Comparison of ENCODE assay signal across 11 cellular contexts in genomic region chr18:50282521-50283335, GRCh38. TPM values are rescaled to one million over a fixed set of nuclear protein-coding genes. Genes with fewer than 3 reads are reported as not detected.
DNase-seq lines count a peak whose midpoint lies in the region; ATAC-seq and TF ChIP-seq lines count a peak whose summit lies in the region.
"Had no signal": no experiment of that assay in that cellular context is flagged by ENCODE, and none has a peak within 500 bp of the region (broad histone marks: within the 10 kb centered on the region; RNA-seq: fewer than 3 reads in every experiment).

No MANE protein-coding gene starts in this region.

- TF ChIP-seq EP300 in gastroesophageal sphincter (IDR thresholded peaks at IDR 0.05): no peak

- peaks cover 24% of the 10 kb centered on the region for H3K36me3 Mint-ChIP-seq in T-helper 17 cell (ENCODE audit: low read depth)

- H3K9me3 ChIP-seq in heart left ventricle: no peaks in the 10 kb centered on the region
- H3K9me3 ChIP-seq in T-helper 17 cell (ENCODE audit: control insufficient read depth, low read length, poor library complexity, severe bottlenecking): no peaks in the 10 kb centered on the region
- H3K9me3 ChIP-seq in gastroesophageal sphincter: no peaks in the 10 kb centered on the region
- H3K9me3 ChIP-seq: upper lobe of left lung had no signal

- TF ChIP-seq CTCF in heart left ventricle (IDR thresholded peaks at IDR 0.05) (no peak), gastroesophageal sphincter (IDR thresholded peaks at IDR 0.05) (no peak)

- peaks cover 51% of the 10 kb centered on the region for H3K4me1 Mint-ChIP-seq in T-helper 17 cell
- peaks cover 67% of the 10 kb centered on the region for H3K4me1 Mint-ChIP-seq in stimulated activated naive CD8-positive, alpha-beta T cell treated with anti-CD3 and anti-CD28 coated beads, Interleukin-15, amount 100 ng/mL, for 72 hours

- peak overlapping the region; percentile 97 for H3K4me3 Mint-ChIP-seq in T-helper 17 cell
- peak overlapping the region; percentile 38 to 99 for H3K4me3 Mint-ChIP-seq in stimulated activated naive CD8-positive, alpha-beta T cell treated with anti-CD3 and anti-CD28 coated beads, Interleukin-15, amount 100 ng/mL, for 72 hours

- ATAC-seq in heart left ventricle (no peak), Right ventricle myocardium superior (ENCODE audit: poor library complexity) (no peak), T-helper 17 cell (no peak), gastroesophageal sphincter (no peak), HG03442 (IDR thresholded peaks at IDR 0.05; ENCODE audit: unreplicated experiment) (no peak)
- ATAC-seq in stimulated activated naive CD8-positive, alpha-beta T cell treated with anti-CD3 and anti-CD28 coated beads, Interleukin-15, amount 100 ng/mL, for 72 hours: no peak

- H3K36me3 ChIP-seq in heart left ventricle (peaks cover 0 to 55% (median 36%) of the 10 kb centered on the region in 9 donors), gastroesophageal sphincter (peaks cover 0 to 57% of the 10 kb centered on the region in 2 donors)

- H3K27me3 Mint-ChIP-seq in T-helper 17 cell: no peaks in the 10 kb centered on the region
- no peaks in the 10 kb centered on the region for H3K27me3 Mint-ChIP-seq in stimulated activated naive CD8-positive, alpha-beta T cell treated with anti-CD3 and anti-CD28 coated beads, Interleukin-15, amount 100 ng/mL, for 72 hours

- peak overlapping the region in 2 of 12 donors; percentile 87 to 90 for H3K4me3 ChIP-seq in heart left ventricle
- peak overlapping the region in 1 of 2 donors; percentile 94 for H3K4me3 ChIP-seq in gastroesophageal sphincter

- WGBS in heart left ventricle, 4 donors: 92 to 96% (median 93%) methylated on average over 34 to 42 of the region's 42 CpGs
- 90 to 96% methylated on average over 8 to 22 of the region's 42 CpGs for WGBS in gastroesophageal sphincter (ENCODE audit: low coverage in 1 of 2), 2 donors

- DNase-seq in heart left ventricle (peak in 3 of 5 donors; percentile 36 to 64 (median 38)), Right ventricle myocardium superior (no peak), T-helper 17 cell (no peak), epidermal melanocyte (ENCODE audit: insufficient read length, low spot score) (no peak), NCI-H146 (lab: John Stamatoyannopoulos, UW) (no peak)
- DNase-seq in stimulated activated naive CD8-positive, alpha-beta T cell treated with anti-CD3 and anti-CD28 coated beads, Interleukin-15, amount 100 ng/mL, for 72 hours: no peak
- DNase-seq: NCI-H1694 treated with DMSO at 0.1 percent for 48 hours; stimulated activated CD4-positive, alpha-beta T cell treated with anti-CD3 and anti-CD28 coated beads, Interleukin-4, amount 100 ng/mL, for 4 hours had no signal

- no peaks in the 10 kb centered on the region for H3K27me3 ChIP-seq in heart left ventricle
- H3K27me3 ChIP-seq in gastroesophageal sphincter: no peaks in the 10 kb centered on the region
- H3K27me3 ChIP-seq: upper lobe of left lung had no signal

- H3K27ac Mint-ChIP-seq in T-helper 17 cell: peak overlapping the region; percentile 96
- H3K27ac Mint-ChIP-seq in stimulated activated naive CD8-positive, alpha-beta T cell treated with anti-CD3 and anti-CD28 coated beads, Interleukin-15, amount 100 ng/mL, for 72 hours: peak overlapping the region in 1 of 2 donors; percentile 61

- no peak for TF ChIP-seq POLR2A in heart left ventricle (IDR thresholded peaks at IDR 0.05)
- TF ChIP-seq POLR2A in gastroesophageal sphincter (IDR thresholded peaks at IDR 0.05): no peak

- H3K27ac ChIP-seq in heart left ventricle (peak overlapping the region in 1 of 12 donors; percentile 86), gastroesophageal sphincter (peak overlapping the region in 3 of 4 donors; percentile 92 to 96 (median 94))

- peaks cover 3 to 41% (median 24%) of the 10 kb centered on the region in 12 donors for H3K4me1 ChIP-seq in heart left ventricle
- peaks cover 0 to 47% (median 21%) of the 10 kb centered on the region in 3 donors for H3K4me1 ChIP-seq in gastroesophageal sphincter

- no peaks in the 10 kb centered on the region for H3K9me3 Mint-ChIP-seq in stimulated activated naive CD8-positive, alpha-beta T cell treated with anti-CD3 and anti-CD28 coated beads, Interleukin-15, amount 100 ng/mL, for 72 hours

- intact Hi-C loops in heart left ventricle (cut with DNase I) (loop anchor here in 6 of 10 donors (5.0 to 10.0 kb wide), 6 partner anchors 90 to 788 kb away; partner anchors contain the start of genes RPL17 (in 2 of the 6), ACAA2 (in 1 of the 6), ELAC1 (in 1 of the 6) and SKA1 (in 1 of the 6)), Right ventricle myocardium superior (cut with DNase I) (no loop called here)

RNA-seq across cellular contexts. Expression of gene MBD1, which starts 1.4 kb away (rescaled TPM):
- total RNA-seq in heart left ventricle (10 to 100 TPM; 43.9 to 87.7 (median 51.4) TPM), Right ventricle myocardium superior (41.2 TPM), T-helper 17 cell (10 to 100 TPM; 88.9 to 89.1 TPM), gastroesophageal sphincter (10 to 100 TPM; 71.1 to 91.0 (median 82.2) TPM)
- 10 to 100 TPM; 22.4 to 70.7 TPM for polyA plus RNA-seq in heart left ventricle

RNA-seq across cellular contexts. Expression of gene CXXC1, which starts 4.8 kb away (rescaled TPM):
- total RNA-seq in heart left ventricle (10 to 100 TPM; 18.3 to 36.7 (median 33.2) TPM), Right ventricle myocardium superior (39.4 TPM), T-helper 17 cell (100 to 1,000 TPM; 118 to 129 TPM), gastroesophageal sphincter (10 to 100 TPM; 44.4 to 54.9 (median 51.5) TPM)
- polyA plus RNA-seq in heart left ventricle: 10 to 100 TPM; 36.2 to 39.5 TPM

RNA-seq across cellular contexts. Expression of gene CFAP53, which starts 16.4 kb away (rescaled TPM):
- under 1 TPM in 3 of 9 donors, not detected in 6; 0.14 to 0.62 (median 0.16) TPM for total RNA-seq in heart left ventricle
- under 1 TPM; 0.10 to 0.15 TPM for polyA plus RNA-seq in heart left ventricle
- total RNA-seq in Right ventricle myocardium superior: 0.11 TPM
- under 1 TPM; 0.42 to 0.70 TPM for total RNA-seq in T-helper 17 cell
- under 1 TPM in 1 of 4 donors, not detected in 3; 0.45 TPM for total RNA-seq in gastroesophageal sphincter

Comparison
In these comparisons a context has a peak if more than half of its experiments do, and no peak if none do; other contexts are left out.
1. DNase-seq: peak in heart left ventricle (3 of 5); none in Right ventricle myocardium superior (single experiment), T-helper 17 cell (0 of 3), stimulated activated naive CD8-positive, alpha-beta T cell treated with anti-CD3 and anti-CD28 coated beads, Interleukin-15, amount 100 ng/mL, for 72 hours (0 of 2), epidermal melanocyte (single experiment) and NCI-H146 (single experiment).